Comparison of ENCODE assay signal across 8 cellular contexts in genomic region chr11:66371627-66372415, GRCh38. TPM values are rescaled to one million over a fixed set of nuclear protein-coding genes. Genes with fewer than 3 reads are reported as not detected.
DNase-seq lines count a peak whose midpoint lies in the region; ATAC-seq, FAIRE-seq and TF ChIP-seq lines count a peak whose summit lies in the region.

Gene SLC29A2, minus strand, starts transcription at chr11:66371760. Its CDS starts 169 bp downstream, at chr11:66371591.

- no peaks in the 10 kb centered on the region; the same call in 1 of the 2 replicates for H4K20me1 ChIP-seq in HepG2 (ENCODE audit: insufficient read depth, low read length)

- DNase-seq in GM10248 (ENCODE audit: extremely low spot score), result peak; percentile 92
- DNase-seq in NCI-H2107 treated with DMSO at 0.1 percent for 48 hours (lab: John Stamatoyannopoulos, UW; ENCODE audit: unreplicated experiment), result peak; percentile 86
- DNase-seq in activated CD4-positive, CD25-positive, alpha-beta regulatory T cell (lab: John Stamatoyannopoulos, UW), result peak; percentile 47 to 59 (median 56)
- DNase-seq in central memory CD8-positive, alpha-beta T cell (ENCODE audit: low spot score in 2 of 2), result peak; percentile 47 to 59
- no peak for DNase-seq in HepG2 (ENCODE audit: low spot score)
- DNase-seq in stimulated activated CD4-positive, alpha-beta T cell treated with anti-CD3 and anti-CD28 coated beads, TNF-alpha, amount 100 ng/mL, for 1 hour (ENCODE audit: low read depth in 3 of 3, low spot score in 1 of 3), result peak; percentile 31 to 66 (median 56)
- DNase-seq in GOT3 (lab: John Stamatoyannopoulos, UW), result no peak

- peak in 1 of 2 experiments; percentile 57; a peak in 2 of 4 replicates for TF ChIP-seq POLR2A in HepG2 (IDR thresholded peaks at IDR 0.05; ENCODE audit: insufficient read depth in 1 of 2, low read depth in 2 of 2, low read length in 2 of 2)

- ATAC-seq in HG02938 (IDR thresholded peaks at IDR 0.05; ENCODE audit: unreplicated experiment) (peak; percentile 42), HepG2 (peak; percentile 63)
- peak; percentile 71 for ATAC-seq in central memory CD8-positive, alpha-beta T cell (replicated peaks; ENCODE audit: extremely low read depth, poor library complexity, severe bottlenecking)

- H3K36me3 ChIP-seq in HepG2 (replicated peaks in 1 of 2; ENCODE audit: control insufficient read depth in 1 of 2, insufficient read depth in 2 of 2, low read length in 2 of 2), result no peaks in the 10 kb centered on the region

- in situ Hi-C loops in HepG2 (cut with HindIII; ENCODE audit: extremely low pct_ligation_motif_present, low pct_unique_long_range_greater_than_20kb), result no loop called here

- H3K4me3 Mint-ChIP-seq in central memory CD8-positive, alpha-beta T cell, result peak within 1 kb of the TSS; percentile 74

- H3K4me3 ChIP-seq in HepG2 (replicated peaks in 1 of 3; ENCODE audit: insufficient read depth in 1 of 3, low read depth in 2 of 3, low read length in 3 of 3), result peak within 1 kb of the TSS; percentile 64 to 75 (median 72)

- TF ChIP-seq CTCF in GM10248 (IDR thresholded peaks at IDR 0.05; ENCODE audit: control extremely low read depth, extremely low read depth, low read depth, missing control alignments), result no peak
- peak; percentile 27; the same call in 1 of the 2 replicates for TF ChIP-seq CTCF in HepG2 (CRISPR knock-in tag; IDR thresholded peaks at IDR 0.05)

- CTCF ChIA-PET in GM10248 (lab: Yijun Ruan, JAX) (interaction anchor here (1.0 to 5.6 kb wide), 5 partner anchors 9 to 62 kb away, joined by 3 to 38 read pairs (median 11); no protein-coding TSS in a partner anchor), HepG2 (lab: Yijun Ruan, JAX; ENCODE audit: low intra/inter-chr PET ratio, low total read pairs) (no interaction called here)

- TF ChIP-seq RAD21 in HepG2 (CRISPR knock-in tag; IDR thresholded peaks at IDR 0.05), result no peak

- no peak within 1 kb of the TSS for H2AFZ ChIP-seq in HepG2 (ENCODE audit: low read length)

- H3K9me3 Mint-ChIP-seq in central memory CD8-positive, alpha-beta T cell, result no peaks in the 10 kb centered on the region

- H3K36me3 Mint-ChIP-seq in central memory CD8-positive, alpha-beta T cell (ENCODE audit: insufficient read depth), result no peaks in the 10 kb centered on the region

- POLR2A ChIA-PET in GM10248 (lab: Yijun Ruan, JAX), result interaction anchor here (0.5 kb wide), 1 partner anchor 372 kb away, joined by 5 read pairs; no protein-coding TSS in a partner anchor
- POLR2A ChIA-PET in HepG2 (lab: Yijun Ruan, JAX), result interaction anchor here (0.8 to 2.1 kb wide), 3 partner anchors 23 to 59 kb away, joined by 3 to 6 read pairs (median 5); partner anchors contain the start of gene RIN1

- no peaks in the 10 kb centered on the region for H3K4me1 Mint-ChIP-seq in central memory CD8-positive, alpha-beta T cell

- peak within 1 kb of the TSS; percentile 71 for H3K9ac ChIP-seq in HepG2 (ENCODE audit: insufficient read depth, low read depth, low read length)

- TSS peak; percentile 79 for BruUV-seq in HepG2 (replicated peaks; lab: Mats Ljungman, UMichigan)

- FAIRE-seq in HepG2 (lab: Jason Lieb, UNC), result no peak

- H3K27ac Mint-ChIP-seq in central memory CD8-positive, alpha-beta T cell (ENCODE audit: low read depth), result peak within 1 kb of the TSS; percentile 51

- H3K79me2 ChIP-seq in HepG2 (ENCODE audit: insufficient read depth, low read length), result no peaks in the 10 kb centered on the region

- no peaks in the 10 kb centered on the region for H3K27me3 Mint-ChIP-seq in central memory CD8-positive, alpha-beta T cell

- WGBS in HepG2 (ENCODE audit: low lambda C conversion rate), result 2% methylated on average over 13 of the region's 72 CpGs

- H3K9me3 ChIP-seq in HepG2 (ENCODE audit: low read length), result no peaks in the 10 kb centered on the region

- peak within 1 kb of the TSS; percentile 41 for H3K27ac ChIP-seq in HepG2 (ENCODE audit: extremely low read length, insufficient read depth, low read length)

- intact Hi-C loops in HepG2 (cut with micrococcal nuclease; ENCODE audit: unreplicated experiment), result no loop called here

- H3K4me1 ChIP-seq in HepG2 (ENCODE audit: insufficient read depth, low read length), result peaks cover 31% of the 10 kb centered on the region

- no peak for TF ChIP-seq EP300 in HepG2 (IDR thresholded peaks at IDR 0.05; ENCODE audit: low read depth in 2 of 2, low read length in 2 of 2)
- no peak for TF ChIP-seq EP300 in HepG2 (CRISPR knock-in tag; IDR thresholded peaks at IDR 0.05; ENCODE audit: borderline replicate concordance)

- peaks cover 0 to 7% of the 10 kb centered on the region in 2 experiments; a peak in 1 of 5 replicates for H3K27me3 ChIP-seq in HepG2 (ENCODE audit: control insufficient read depth in 1 of 2, insufficient read depth in 2 of 2, low read length in 2 of 2)

- peak within 1 kb of the TSS; percentile 92 for H3K4me2 ChIP-seq in HepG2 (ENCODE audit: low read depth, low read length)

TF ChIP-seq in HepG2, 621 proteins besides CTCF, POLR2A, EP300 and RAD21 (continues in another document):
- peak; percentile 41; the same call in 1 of the 2 replicates for TF ChIP-seq ZNF414 (CRISPR knock-in tag; IDR thresholded peaks at IDR 0.05)
- TF ChIP-seq GABPA (IDR thresholded peaks at IDR 0.05; ENCODE audit: low read depth, low read length), result no peak
- peak; percentile 6; the same call in 1 of the 2 replicates for TF ChIP-seq GABPA (CRISPR knock-in tag; IDR thresholded peaks at IDR 0.05; ENCODE audit: low read depth)
- TF ChIP-seq ZNF607 (CRISPR knock-in tag; IDR thresholded peaks at IDR 0.05; ENCODE audit: borderline replicate concordance), result no peak
- no peak for TF ChIP-seq ZSCAN25 (CRISPR knock-in tag; IDR thresholded peaks at IDR 0.05)
- peak; percentile 32; the same call in 1 of the 2 replicates for TF ChIP-seq ZBTB39 (CRISPR knock-in tag; IDR thresholded peaks at IDR 0.05)
- 0 out of 2 replicates have a peak, but pooled peaks have one; percentile 28 for TF ChIP-seq ZBTB20 (CRISPR knock-in tag; IDR thresholded peaks at IDR 0.05; ENCODE audit: borderline replicate concordance, low read depth)
- no peak for TF ChIP-seq ARNT2 (CRISPR knock-in tag; IDR thresholded peaks at IDR 0.05; ENCODE audit: low read depth)
- TF ChIP-seq SP5 (CRISPR knock-in tag; IDR thresholded peaks at IDR 0.05; ENCODE audit: borderline replicate concordance, low read depth), result peak; percentile 29; the same call in 1 of the 2 replicates
- TF ChIP-seq ZNF543 (CRISPR knock-in tag; IDR thresholded peaks at IDR 0.05), result no peak

RNA-seq across cellular contexts. Expression of gene SLC29A2, which starts in this region (rescaled TPM):
- 0.49 and 0.66 TPM in 2 replicates for total RNA-seq in HepG2 (2016; rRNA removed; fragmentation: Illumina TruSeq; extraction: Trizol)
- total RNA-seq in HepG2 (2016; cell fraction: cytosol; rRNA removed; fragmentation: Illumina TruSeq; extraction: Trizol; ENCODE audit: low read depth), result 0.09 and 0.30 TPM in 2 replicates
- total RNA-seq in HepG2 (2016; cell fraction: insoluble cytoplasmic fraction; rRNA removed; fragmentation: Illumina TruSeq; extraction: Trizol), result 0.18 and 0.71 TPM in 2 replicates
- 0.31 and 0.41 TPM in 2 replicates for total RNA-seq in HepG2 (2016; cell fraction: membrane; rRNA removed; fragmentation: Illumina TruSeq; extraction: Trizol)
- total RNA-seq in HepG2 (2016; cell fraction: nucleus; rRNA removed; fragmentation: Illumina TruSeq; extraction: Trizol), result 0.63 and 0.81 TPM in 2 replicates
- 0.56 and 0.63 TPM in 2 replicates for polyA plus RNA-seq in HepG2 (2011; rRNA removed)
- polyA plus RNA-seq in HepG2 (2011; cell fraction: cytosol; rRNA removed), result 0.25 and 0.27 TPM in 2 replicates
- 5.0 and 6.0 TPM in 2 replicates for polyA plus RNA-seq in HepG2 (2011; cell fraction: nucleus; rRNA removed)
- polyA plus RNA-seq in HepG2 (2012), result 0.80 and 1.1 TPM in 2 replicates
- 0.14 and 0.24 TPM in 2 replicates for polyA plus RNA-seq in HepG2 (2016; cell fraction: cytosol; fragmentation: Illumina TruSeq; extraction: Trizol; ENCODE audit: low read depth)
- 0.30 and 0.32 TPM in 2 replicates for polyA plus RNA-seq in HepG2 (2016; cell fraction: insoluble cytoplasmic fraction; fragmentation: Illumina TruSeq; extraction: Trizol; ENCODE audit: low read depth)
- polyA plus RNA-seq in HepG2 (2016; cell fraction: membrane; fragmentation: Illumina TruSeq; extraction: Trizol; ENCODE audit: low read depth), result 0.43 and 0.56 TPM in 2 replicates
- 2.4 TPM in 2 replicates for polyA plus RNA-seq in HepG2 (2016; cell fraction: nucleus; fragmentation: Illumina TruSeq; extraction: Trizol; ENCODE audit: insufficient read depth, low read depth)
- 0.28 and 27.8 TPM in 2 replicates for polyA minus RNA-seq in HepG2 (2011; rRNA and poly(A)+ RNA removed; ENCODE audit: low replicate concordance)
- 0.49 and 0.88 TPM in 2 replicates for polyA minus RNA-seq in HepG2 (2011; cell fraction: cytosol; rRNA and poly(A)+ RNA removed)
- 0.25 and 0.64 TPM in 2 replicates for polyA minus RNA-seq in HepG2 (2011; cell fraction: nucleus; rRNA and poly(A)+ RNA removed)

Comparison
In these comparisons a context has a peak if more than half of its experiments do, and no peak if none do; other contexts are left out.
1. DNase-seq: peak in GM10248 (single experiment), NCI-H2107 treated with DMSO at 0.1 percent for 48 hours (single experiment), activated CD4-positive, CD25-positive, alpha-beta regulatory T cell (4 of 4), central memory CD8-positive, alpha-beta T cell (2 of 2) and stimulated activated CD4-positive, alpha-beta T cell treated with anti-CD3 and anti-CD28 coated beads, TNF-alpha, amount 100 ng/mL, for 1 hour (3 of 3); none in HepG2 (single experiment) and GOT3 (single experiment).
2. Peak in every context shown above with its lines, with median percentiles within 50 percentile points of each other: ATAC-seq.